In the genomic region with DNA sequence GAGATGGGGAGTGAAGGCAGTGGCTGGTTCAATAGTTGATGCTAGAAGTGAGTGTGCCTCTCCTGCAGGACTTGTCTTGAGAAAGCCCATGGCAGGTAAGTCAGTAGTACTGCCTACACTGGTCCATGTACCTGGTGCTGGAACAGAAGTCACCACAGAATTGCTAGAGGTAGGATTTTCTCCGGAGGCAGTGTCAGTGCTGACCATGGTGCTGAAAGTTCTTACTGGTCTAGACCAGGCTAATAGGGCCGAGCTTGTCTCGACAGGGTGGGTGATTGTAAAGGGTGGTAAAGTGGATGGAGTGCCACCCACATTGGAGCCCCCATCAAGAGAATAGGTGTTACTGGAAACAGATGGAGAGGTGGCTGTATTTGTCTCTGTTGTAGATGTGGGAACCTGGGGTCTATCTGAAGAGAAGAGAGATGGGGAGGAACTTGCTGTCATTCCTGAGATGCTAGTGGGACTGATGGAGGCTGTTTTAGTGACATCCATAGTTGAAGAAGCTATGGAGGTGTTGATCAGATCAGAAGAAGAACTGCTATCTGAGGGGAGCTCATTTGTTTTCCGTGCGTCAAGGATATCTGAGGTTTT, we compare ENCODE assay signal across 1 cellular context.
TF ChIP-seq lines count a peak whose summit lies in the region.

No MANE protein-coding gene starts in this region.

TF ChIP-seq in HCT116, 20 proteins besides CTCF, POLR2A, EP300 and RAD21 (continued from another document):
- TF ChIP-seq, protein P1, sequence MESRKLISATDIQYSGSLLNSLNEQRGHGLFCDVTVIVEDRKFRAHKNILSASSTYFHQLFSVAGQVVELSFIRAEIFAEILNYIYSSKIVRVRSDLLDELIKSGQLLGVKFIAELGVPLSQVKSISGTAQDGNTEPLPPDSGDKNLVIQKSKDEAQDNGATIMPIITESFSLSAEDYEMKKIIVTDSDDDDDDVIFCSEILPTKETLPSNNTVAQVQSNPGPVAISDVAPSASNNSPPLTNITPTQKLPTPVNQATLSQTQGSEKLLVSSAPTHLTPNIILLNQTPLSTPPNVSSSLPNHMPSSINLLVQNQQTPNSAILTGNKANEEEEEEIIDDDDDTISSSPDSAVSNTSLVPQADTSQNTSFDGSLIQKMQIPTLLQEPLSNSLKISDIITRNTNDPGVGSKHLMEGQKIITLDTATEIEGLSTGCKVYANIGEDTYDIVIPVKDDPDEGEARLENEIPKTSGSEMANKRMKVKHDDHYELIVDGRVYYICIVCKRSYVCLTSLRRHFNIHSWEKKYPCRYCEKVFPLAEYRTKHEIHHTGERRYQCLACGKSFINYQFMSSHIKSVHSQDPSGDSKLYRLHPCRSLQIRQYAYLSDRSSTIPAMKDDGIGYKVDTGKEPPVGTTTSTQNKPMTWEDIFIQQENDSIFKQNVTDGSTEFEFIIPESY (IDR thresholded peaks at IDR 0.05; ENCODE audit: extremely low read depth, insufficient replicate concordance, low read length): no peak
- TF ChIP-seq FOSL1 (IDR thresholded peaks at IDR 0.05; ENCODE audit: low read depth): no peak
